ENCODE assay signal across 9 cellular contexts in the genomic region with DNA sequence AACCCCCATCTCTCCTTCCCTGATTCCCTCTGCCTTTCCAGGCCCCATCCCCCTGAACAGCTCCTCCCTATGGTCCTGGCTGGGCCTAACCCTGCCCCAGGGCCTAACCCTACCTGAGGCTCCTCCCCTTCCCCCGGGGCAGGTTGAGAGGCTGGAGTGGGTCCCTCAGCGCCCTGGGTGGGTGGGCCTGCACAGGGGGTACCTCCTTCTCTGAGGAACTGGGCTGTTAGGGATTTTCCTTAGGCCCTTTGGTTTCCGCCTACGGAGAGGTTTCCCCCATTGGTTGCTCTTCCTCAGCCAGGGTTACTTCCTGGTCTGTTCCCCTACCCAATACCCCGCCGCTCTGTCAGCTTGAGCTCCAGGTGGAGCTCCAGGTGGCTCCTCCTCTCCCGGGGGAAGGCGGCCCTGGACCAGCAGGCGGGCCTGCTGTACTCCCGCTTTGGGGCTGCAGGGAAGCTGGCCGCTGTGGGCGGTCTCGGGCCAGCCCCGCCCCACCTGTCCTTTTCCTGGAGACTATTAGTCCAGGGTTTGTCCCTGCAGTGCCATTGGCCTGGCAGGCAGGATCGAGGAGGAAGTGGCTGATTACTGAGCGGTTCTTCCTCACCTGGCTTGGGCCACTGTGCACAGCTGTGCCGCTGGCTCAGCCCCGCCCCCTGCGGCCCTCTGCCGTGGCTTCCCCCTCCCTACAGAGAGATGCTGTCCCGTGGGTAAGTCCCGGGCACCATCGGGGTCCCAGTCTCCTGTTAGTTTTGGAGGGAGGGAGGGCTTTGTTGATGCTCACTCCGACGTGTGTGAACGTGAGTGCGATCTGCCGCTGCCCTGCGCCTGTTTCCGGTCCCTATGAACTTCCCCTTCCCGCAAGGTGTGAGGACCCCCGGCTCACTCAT. TPM values are rescaled to one million over a fixed set of nuclear protein-coding genes. Genes with fewer than 3 reads are reported as not detected.
DNase-seq lines count a peak whose midpoint lies in the region; ATAC-seq, FAIRE-seq and TF ChIP-seq lines count a peak whose summit lies in the region.
"Had no signal": no experiment of that assay in that cellular context is flagged by ENCODE, and none has a peak within 500 bp of the region (broad histone marks: within the 10 kb centered on the region; RNA-seq: fewer than 3 reads in every experiment).

No MANE protein-coding gene starts in this region.

- 4% methylated on average over 23 of the region's 32 CpGs for WGBS in right lobe of liver (ENCODE audit: insufficient coverage, low coverage, low lambda C conversion rate, missing lambda C conversion rate)

- TF ChIP-seq POLR2A in GM12892 (IDR thresholded peaks at IDR 0.05; ENCODE audit: low read depth, low read length) (peak; percentile 64), right lobe of liver (IDR thresholded peaks at IDR 0.05) (peak; percentile 87)

- DNase-seq in GM12892 (ENCODE audit: insufficient read length) (no peak), HL-60 (ENCODE audit: low read depth in 1 of 2, low spot score in 1 of 2) (peak; percentile 86 to 90), MCF 10A (ENCODE audit: unreplicated experiment) (peak; percentile 95), right lobe of liver (peak; percentile 95 to 97 (median 97)), thoracic aorta (ENCODE audit: low spot score) (no peak)

- FAIRE-seq in GM12892 (lab: Jason Lieb, UNC), result peak; percentile 94

- POLR2A ChIA-PET in MCF 10A (lab: Yijun Ruan, JAX), result interaction anchor here (0.5 to 6.8 kb wide), 25 partner anchors 8 to 584 kb away, joined by 3 to 495 read pairs (median 4); a partner anchor contains a TSS

- peaks cover 1% of the 10 kb centered on the region for H3K79me2 ChIP-seq in OCI-LY3 (ENCODE audit: low read length)

- peaks cover 49% of the 10 kb centered on the region for H3K36me3 Mint-ChIP-seq in MCF 10A (ENCODE audit: insufficient read depth, unreplicated experiment)

- H4K20me1 ChIP-seq in OCI-LY3 (ENCODE audit: insufficient read depth, low read length), result no peaks in the 10 kb centered on the region

- peaks cover 32% of the 10 kb centered on the region for H3K4me1 Mint-ChIP-seq in MCF 10A (ENCODE audit: insufficient read depth, unreplicated experiment)

- intact Hi-C loops in MCF 10A (cut with micrococcal nuclease) (no loop called here), right lobe of liver (cut with DNase I) (no loop called here)

- H3K27me3 ChIP-seq in HL-60 (ENCODE audit: insufficient read depth, poor library complexity, severe bottlenecking) (no peaks in the 10 kb centered on the region), OCI-LY3 (ENCODE audit: low read depth, low read length) (no peaks in the 10 kb centered on the region), right lobe of liver (no peaks in the 10 kb centered on the region), thoracic aorta (replicated peaks; ENCODE audit: insufficient read depth) (no peaks in the 10 kb centered on the region)

- H3K27ac Mint-ChIP-seq in MCF 10A (ENCODE audit: low read depth, unreplicated experiment), result peak overlapping the region; percentile 98

- H3K9me3 Mint-ChIP-seq in MCF 10A (ENCODE audit: unreplicated experiment), result no peaks in the 10 kb centered on the region

- H3K9ac ChIP-seq in OCI-LY3 (ENCODE audit: low read length), result peak overlapping the region; percentile 70

- CTCF ChIA-PET in MCF 10A (lab: Yijun Ruan, JAX), result interaction anchor here (0.6 to 5.5 kb wide), 21 partner anchors 11 to 744 kb away, joined by 3 to 160 read pairs (median 5); a partner anchor contains a TSS

- no peaks in the 10 kb centered on the region for H3K27me3 Mint-ChIP-seq in MCF 10A (ENCODE audit: insufficient read depth, unreplicated experiment)

- peak overlapping the region; percentile 93 for H3K4me2 ChIP-seq in OCI-LY3 (ENCODE audit: low read length)

- H3K4me1 ChIP-seq in OCI-LY3 (ENCODE audit: low read length) (peaks cover 48% of the 10 kb centered on the region), right lobe of liver (peaks cover 0 to 35% (median 8%) of the 10 kb centered on the region in 4 donors), thoracic aorta (ENCODE audit: control insufficient read depth in 1 of 2, low read depth in 2 of 2) (peaks cover 21 to 27% of the 10 kb centered on the region in 2 donors)

- H3K9me3 ChIP-seq in OCI-LY3 (ENCODE audit: insufficient read depth, low read length) (no peaks in the 10 kb centered on the region), right lobe of liver (no peaks in the 10 kb centered on the region), thoracic aorta (no peaks in the 10 kb centered on the region)

- no peak for TF ChIP-seq CTCF in HL-60 (IDR thresholded peaks at IDR 0.05; ENCODE audit: insufficient read depth, low read length)
- no peak for TF ChIP-seq CTCF in OCI-LY3 (IDR thresholded peaks at IDR 0.05; ENCODE audit: low read depth, low read length)
- no peak for TF ChIP-seq CTCF in MCF 10A (IDR thresholded peaks at IDR 0.05; ENCODE audit: unreplicated experiment)
- peak in 3 of 4 donors; percentile 6 to 26 (median 18) for TF ChIP-seq CTCF in right lobe of liver (IDR thresholded peaks at IDR 0.05)
- TF ChIP-seq CTCF in thoracic aorta (IDR thresholded peaks at IDR 0.05), result no peak

- H3K27ac ChIP-seq in HL-60 (replicated peaks) (peak overlapping the region; percentile 64), OCI-LY3 (ENCODE audit: low read length) (peak overlapping the region; percentile 85), right lobe of liver (peak overlapping the region; percentile 67 to 91 (median 80)), thoracic aorta (no peak overlapping the region)

- ATAC-seq in right lobe of liver (peak; percentile 76 to 92 (median 81)), thoracic aorta (ENCODE audit: insufficient number of reproducible peaks, low FRiP score, low read depth) (no peak), HG02970 (IDR thresholded peaks at IDR 0.05; ENCODE audit: low FRiP score, unreplicated experiment) (no peak), GM19328 (IDR thresholded peaks at IDR 0.05; ENCODE audit: unreplicated experiment) (no peak)

- peak overlapping the region; percentile 8 for H2AFZ ChIP-seq in OCI-LY3 (ENCODE audit: low read depth, low read length)

- H3K36me3 ChIP-seq in OCI-LY3 (replicated peaks; ENCODE audit: low read depth, low read length) (no peaks in the 10 kb centered on the region), right lobe of liver (no peaks in the 10 kb centered on the region), thoracic aorta (peaks cover 4% of the 10 kb centered on the region)

- H3K4me3 Mint-ChIP-seq in MCF 10A (ENCODE audit: unreplicated experiment), result peak overlapping the region; percentile 85

- H3K4me3 ChIP-seq in HL-60 (replicated peaks; ENCODE audit: insufficient read depth, low read length) (peak overlapping the region; percentile 32), OCI-LY3 (ENCODE audit: low read length) (peak overlapping the region; percentile 82), right lobe of liver (peak overlapping the region; percentile 32 to 59 (median 53)), thoracic aorta (peak overlapping the region; percentile 51)

- BruUV-seq in MCF 10A (replicated peaks; lab: Mats Ljungman, UMichigan), result no TSS peak

RNA-seq across cellular contexts. Expression of a gene that starts 2.5 kb away (rescaled TPM):
- polyA plus RNA-seq in GM12892 (2012; ENCODE audit: missing spikeins), result 175 TPM
- total RNA-seq in MCF 10A (2022) (176 and 196 TPM in 2 replicates), right lobe of liver (100 to 1,000 TPM in 2 of 6 experiments, 10 to 100 TPM in 4; 47.6 to 189 (median 70.5) TPM), thoracic aorta (100 to 1,000 TPM; 370 to 416 TPM)

RNA-seq across cellular contexts. Expression of a gene that starts 2.7 kb away (rescaled TPM):
- not detected for polyA plus RNA-seq in GM12892 (2012; ENCODE audit: missing spikeins)
- total RNA-seq in MCF 10A (2022), result not detected in 2 replicates
- total RNA-seq in right lobe of liver, result not detected
- total RNA-seq in thoracic aorta, result not detected
- total RNA-seq: RPMI7951 had no signal

RNA-seq across cellular contexts. Expression of a gene that starts 4.9 kb away (rescaled TPM):
- polyA plus RNA-seq in GM12892 (2012; ENCODE audit: missing spikeins), result 286 TPM
- total RNA-seq in MCF 10A (2022), result 10.3 and 13.2 TPM in 2 replicates
- total RNA-seq in right lobe of liver, result 10 to 100 TPM; 12.1 to 30.6 (median 19.4) TPM
- 10 to 100 TPM; 19.0 to 24.0 TPM for total RNA-seq in thoracic aorta

RNA-seq across cellular contexts. Expression of a gene that starts 18.5 kb away (rescaled TPM):
- polyA plus RNA-seq in GM12892 (2012; ENCODE audit: missing spikeins), result 11.0 TPM
- total RNA-seq in MCF 10A (2022), result 83.7 and 84.7 TPM in 2 replicates
- total RNA-seq in right lobe of liver, result 10 to 100 TPM in 5 of 6 experiments, 1 to 10 TPM in 1; 9.2 to 24.1 (median 16.8) TPM
- 100 to 1,000 TPM; 109 to 163 TPM for total RNA-seq in thoracic aorta

RNA-seq across cellular contexts. Expression of a gene that starts 24.2 kb away (rescaled TPM):
- 315 TPM for polyA plus RNA-seq in GM12892 (2012; ENCODE audit: missing spikeins)
- total RNA-seq in MCF 10A (2022) (249 and 305 TPM in 2 replicates), right lobe of liver (100 to 1,000 TPM in 4 of 6 experiments, 10 to 100 TPM in 2; 95.5 to 215 (median 122) TPM), thoracic aorta (100 to 1,000 TPM; 103 to 139 TPM)

Comparison
In these comparisons a context has a peak if more than half of its experiments do, and no peak if none do; other contexts are left out.
1. DNase-seq: peak in HL-60 (2 of 2), MCF 10A (single experiment) and right lobe of liver (3 of 3); none in GM12892 (single experiment) and thoracic aorta (single experiment).
2. H3K27ac ChIP-seq: peak in HL-60 (single experiment), OCI-LY3 (single experiment) and right lobe of liver (3 of 3); none in thoracic aorta (0 of 2).
3. H3K4me3 ChIP-seq: peak in every context shown above with its lines; median percentile 82 in OCI-LY3; 53 in right lobe of liver; 51 in thoracic aorta; 32 in HL-60.
4. CTCF ChIP-seq: peak in right lobe of liver (3 of 4); none in HL-60 (single experiment), OCI-LY3 (single experiment), MCF 10A (single experiment) and thoracic aorta (single experiment).
5. ATAC-seq: peak in right lobe of liver (4 of 4); none in thoracic aorta (single experiment), HG02970 (single experiment) and GM19328 (single experiment).